Comparison of ENCODE assay signal across 8 cellular contexts in genomic region chr10:132421377-132422168, GRCh38. TPM values are rescaled to one million over a fixed set of nuclear protein-coding genes. Genes with fewer than 3 reads are reported as not detected.
DNase-seq lines count a peak whose midpoint lies in the region; ATAC-seq lines count a peak whose summit lies in the region.

No MANE protein-coding gene starts in this region.

- H3K27me3 ChIP-seq in CD8-positive, alpha-beta memory T cell (ENCODE audit: insufficient read depth, low read length, poor library complexity, severe bottlenecking), result no peaks in the 10 kb centered on the region

- H3K4me3 Mint-ChIP-seq in CD8-positive, alpha-beta memory T cell, result peak overlapping the region in 1 of 7 donors; percentile 32
- peak overlapping the region; percentile 48 for H3K4me3 Mint-ChIP-seq in activated naive CD8-positive, alpha-beta T cell treated with anti-CD3 and anti-CD28 coated beads, Interleukin-2, amount 10 ng/mL, durations not matched to agents 7 days and 5 days

- peak; percentile 52 for ATAC-seq in GM21381 (IDR thresholded peaks at IDR 0.05; ENCODE audit: unreplicated experiment)
- peak; percentile 69 for ATAC-seq in activated naive CD8-positive, alpha-beta T cell treated with anti-CD3 and anti-CD28 coated beads, Interleukin-2, amount 10 ng/mL, durations not matched to agents 7 days and 5 days (ENCODE audit: low read depth)

- H3K27me3 Mint-ChIP-seq in CD8-positive, alpha-beta memory T cell, result no peaks in the 10 kb centered on the region
- no peaks in the 10 kb centered on the region for H3K27me3 Mint-ChIP-seq in activated naive CD8-positive, alpha-beta T cell treated with anti-CD3 and anti-CD28 coated beads, Interleukin-2, amount 10 ng/mL, durations not matched to agents 7 days and 5 days

- H3K4me1 Mint-ChIP-seq in CD8-positive, alpha-beta memory T cell, result peaks cover 0 to 45% (median 10%) of the 10 kb centered on the region in 3 donors
- peaks cover 15% of the 10 kb centered on the region for H3K4me1 Mint-ChIP-seq in activated naive CD8-positive, alpha-beta T cell treated with anti-CD3 and anti-CD28 coated beads, Interleukin-2, amount 10 ng/mL, durations not matched to agents 7 days and 5 days

- H3K27ac Mint-ChIP-seq in CD8-positive, alpha-beta memory T cell, result peak overlapping the region in 3 of 8 donors; percentile 12 to 84 (median 38)
- H3K27ac Mint-ChIP-seq in activated naive CD8-positive, alpha-beta T cell treated with anti-CD3 and anti-CD28 coated beads, Interleukin-2, amount 10 ng/mL, durations not matched to agents 7 days and 5 days, result peak overlapping the region; percentile 73

- no peaks in the 10 kb centered on the region for H3K9me3 ChIP-seq in CD8-positive, alpha-beta memory T cell (ENCODE audit: low read length)

- peak overlapping the region; percentile 61 for H3K27ac ChIP-seq in CD8-positive, alpha-beta memory T cell (ENCODE audit: low read depth, low read length)

- no peak overlapping the region for H3K4me3 ChIP-seq in CD8-positive, alpha-beta memory T cell (ENCODE audit: low read length)

- H3K9me3 Mint-ChIP-seq in CD8-positive, alpha-beta memory T cell, result no peaks in the 10 kb centered on the region
- no peaks in the 10 kb centered on the region for H3K9me3 Mint-ChIP-seq in activated naive CD8-positive, alpha-beta T cell treated with anti-CD3 and anti-CD28 coated beads, Interleukin-2, amount 10 ng/mL, durations not matched to agents 7 days and 5 days

- no peaks in the 10 kb centered on the region for H3K36me3 ChIP-seq in CD8-positive, alpha-beta memory T cell (ENCODE audit: insufficient read depth, low read length)

- no peaks in the 10 kb centered on the region for H3K36me3 Mint-ChIP-seq in CD8-positive, alpha-beta memory T cell
- no peaks in the 10 kb centered on the region for H3K36me3 Mint-ChIP-seq in activated naive CD8-positive, alpha-beta T cell treated with anti-CD3 and anti-CD28 coated beads, Interleukin-2, amount 10 ng/mL, durations not matched to agents 7 days and 5 days

- CTCF ChIA-PET in CD8-positive, alpha-beta memory T cell (lab: Charles Lee), result interaction anchor here (1.3 to 2.0 kb wide), 5 partner anchors 12 to 25 kb away, joined by 3 to 7 read pairs (median 4); no protein-coding TSS in a partner anchor

- POLR2A ChIA-PET in CD8-positive, alpha-beta memory T cell (lab: Charles Lee), result interaction anchor here (0.6 kb wide), 2 partner anchors 31 to 174 kb away, joined by 4 read pairs; no protein-coding TSS in a partner anchor
- POLR2A ChIA-PET in activated naive CD8-positive, alpha-beta T cell treated with anti-CD3 and anti-CD28 coated beads, Interleukin-2, amount 10 ng/mL, durations not matched to agents 7 days and 5 days (lab: Charles Lee), result interaction anchor here (0.7 to 5.6 kb wide), 8 partner anchors 11 to 28 kb away, joined by 3 to 38 read pairs (median 4); partner anchors contain the start of gene PWWP2B

- peaks cover 30% of the 10 kb centered on the region for H3K4me1 ChIP-seq in CD8-positive, alpha-beta memory T cell (ENCODE audit: insufficient read depth, low read length)

- DNase-seq in CD8-positive, alpha-beta memory T cell, result no peak
- DNase-seq in NAMALWA (ENCODE audit: low spot score) (peak; percentile 78), iPS-NIHi11 (ENCODE audit: low spot score) (peak; percentile 66), T-helper 9 cell (no peak), GOT3 (lab: John Stamatoyannopoulos, UW) (no peak)
- peak; percentile 58 for DNase-seq in activated naive CD8-positive, alpha-beta T cell treated with anti-CD3 and anti-CD28 coated beads, Interleukin-2, amount 10 ng/mL, durations not matched to agents 7 days and 5 days
- DNase-seq in stimulated activated CD8-positive, alpha-beta memory T cell treated with anti-CD3 and anti-CD28 coated beads, Interleukin-4, amount 100 ng/mL, for 24 hours (ENCODE audit: low read depth), result peak; percentile 18

RNA-seq across cellular contexts. Expression of gene PWWP2B, which starts 24.6 kb away (rescaled TPM):
- 1 to 10 TPM; 3.1 to 3.7 TPM for total RNA-seq in CD8-positive, alpha-beta memory T cell
- polyA plus RNA-seq in CD8-positive, alpha-beta memory T cell, result 4.4 TPM
- 10 to 100 TPM; 16.6 to 17.1 TPM for total RNA-seq in activated naive CD8-positive, alpha-beta T cell treated with anti-CD3 and anti-CD28 coated beads, Interleukin-2, amount 10 ng/mL, durations not matched to agents 7 days and 5 days

Comparison
In these comparisons a context has a peak if more than half of its experiments do, and no peak if none do; other contexts are left out.
1. DNase-seq: peak in NAMALWA (single experiment), activated naive CD8-positive, alpha-beta T cell treated with anti-CD3 and anti-CD28 coated beads, Interleukin-2, amount 10 ng/mL, durations not matched to agents 7 days and 5 days (single experiment), iPS-NIHi11 (single experiment) and stimulated activated CD8-positive, alpha-beta memory T cell treated with anti-CD3 and anti-CD28 coated beads, Interleukin-4, amount 100 ng/mL, for 24 hours (single experiment); none in CD8-positive, alpha-beta memory T cell (0 of 5), T-helper 9 cell (single experiment) and GOT3 (single experiment).